ENCODE assay signal across 1 cellular context in genomic region chr17:66349549-66350245, GRCh38.
TF ChIP-seq lines count a peak whose summit lies in the region.

No MANE protein-coding gene starts in this region.

TF ChIP-seq in K562, 482 proteins besides CTCF, POLR2A, EP300 and RAD21 (continued from another document):
- TF ChIP-seq ZFPM2 (CRISPR knock-in tag; IDR thresholded peaks at IDR 0.05) (no peak), DPF2 (IDR thresholded peaks at IDR 0.05) (0 out of 2 replicates have a peak, but pooled peaks have one; percentile 21), ARID1B (IDR thresholded peaks at IDR 0.05) (0 out of 2 replicates have a peak, but pooled peaks have one; percentile 8), ZNF384 (IDR thresholded peaks at IDR 0.05; ENCODE audit: low read depth, low read length) (0 out of 2 replicates have a peak, but pooled peaks have one; percentile 9), ZNF592 (IDR thresholded peaks at IDR 0.05) (peak; percentile 49; the same call in 1 of the 2 replicates), POLR3G (IDR thresholded peaks at IDR 0.05; ENCODE audit: extremely low read depth, insufficient read length, insufficient replicate concordance) (no peak), NFRKB (IDR thresholded peaks at IDR 0.05; ENCODE audit: low read depth) (no peak; the same call in 1 of the 2 replicates), FOS (IDR thresholded peaks at IDR 0.05; ENCODE audit: extremely low read depth, insufficient read length) (no peak), LCOR (CRISPR knock-in tag; IDR thresholded peaks at IDR 0.05) (peak; percentile 79; the same call in 1 of the 2 replicates), KAT7 (CRISPR knock-in tag; IDR thresholded peaks at IDR 0.05; ENCODE audit: borderline replicate concordance) (peak; percentile 61; the same call in 1 of the 2 replicates)
- TF ChIP-seq, protein P1, sequence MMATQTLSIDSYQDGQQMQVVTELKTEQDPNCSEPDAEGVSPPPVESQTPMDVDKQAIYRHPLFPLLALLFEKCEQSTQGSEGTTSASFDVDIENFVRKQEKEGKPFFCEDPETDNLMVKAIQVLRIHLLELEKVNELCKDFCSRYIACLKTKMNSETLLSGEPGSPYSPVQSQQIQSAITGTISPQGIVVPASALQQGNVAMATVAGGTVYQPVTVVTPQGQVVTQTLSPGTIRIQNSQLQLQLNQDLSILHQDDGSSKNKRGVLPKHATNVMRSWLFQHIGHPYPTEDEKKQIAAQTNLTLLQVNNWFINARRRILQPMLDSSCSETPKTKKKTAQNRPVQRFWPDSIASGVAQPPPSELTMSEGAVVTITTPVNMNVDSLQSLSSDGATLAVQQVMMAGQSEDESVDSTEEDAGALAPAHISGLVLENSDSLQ (IDR thresholded peaks at IDR 0.05), result peak; percentile 18; the same call in 1 of the 2 replicates
